ENCODE assay signal across 9 cellular contexts in the genomic region with DNA sequence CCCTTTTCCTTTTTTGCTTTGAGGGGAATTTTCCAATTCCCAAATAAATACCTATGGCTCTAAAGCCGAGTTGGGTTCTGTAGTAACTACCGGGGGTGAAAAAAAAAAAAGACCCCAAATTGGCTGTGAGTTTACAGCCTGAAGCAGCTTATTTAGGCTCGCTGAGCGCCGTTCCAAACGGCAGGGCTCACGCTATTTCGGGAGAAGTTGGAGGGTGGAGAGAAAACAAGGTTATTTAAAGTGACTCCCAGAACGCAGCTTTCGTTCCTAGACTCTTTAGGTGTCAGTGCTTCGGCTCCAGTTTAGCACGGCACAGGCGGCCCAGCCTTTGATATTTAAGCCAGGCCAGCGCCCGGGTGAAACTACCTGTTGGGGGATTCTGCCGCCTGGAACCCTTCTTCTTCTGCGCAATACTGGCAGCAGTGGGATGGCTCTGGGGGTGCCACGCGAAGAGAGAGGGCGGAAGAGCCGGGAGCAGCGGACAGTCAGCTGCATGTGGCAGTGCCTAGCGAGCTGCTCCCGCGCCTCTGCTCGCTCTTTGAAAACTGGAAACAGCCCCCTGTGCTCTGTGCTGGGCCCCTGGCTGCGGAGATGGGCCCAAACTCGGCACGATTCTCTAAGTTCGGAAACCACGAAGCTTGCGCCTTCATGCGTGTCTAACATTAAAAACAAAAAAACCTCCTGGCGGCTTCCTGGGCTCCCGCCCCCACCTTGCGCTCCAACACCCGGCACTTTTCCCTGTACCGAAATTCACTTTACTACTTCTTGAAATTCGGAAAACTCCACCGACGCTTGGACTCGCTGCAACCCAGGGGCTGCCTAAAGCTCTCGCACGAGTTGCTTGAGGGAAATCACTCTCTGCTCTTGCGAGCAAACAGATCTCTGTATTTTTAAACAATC. TPM values are rescaled to one million over a fixed set of nuclear protein-coding genes. Genes with fewer than 3 reads are reported as not detected.
A peak's percentile ranks its signal among the peaks of the same experiment; 100 is the strongest.
DNase-seq lines count a peak whose midpoint lies in the region; ATAC-seq and TF ChIP-seq lines count a peak whose summit lies in the region.
"Had no signal": no experiment of that assay in that cellular context is flagged by ENCODE, and none has a peak within 500 bp of the region (broad histone marks: within the 10 kb centered on the region; RNA-seq: fewer than 3 reads in every experiment).

No MANE protein-coding gene starts in this region.

- ATAC-seq in lower lobe of right lung, result peak in 1 of 2 donors; percentile 21
- ATAC-seq in thoracic aorta (ENCODE audit: insufficient number of reproducible peaks, low FRiP score, low read depth), result no peak
- no peak for ATAC-seq in GM19455 (IDR thresholded peaks at IDR 0.05; ENCODE audit: unreplicated experiment)
- ATAC-seq in GM18502 (IDR thresholded peaks at IDR 0.05; ENCODE audit: poor library complexity, unreplicated experiment), result no peak

- peaks cover 57% of the 10 kb centered on the region for H3K4me1 Mint-ChIP-seq in endothelial cell (ENCODE audit: unreplicated experiment)

- H3K27ac ChIP-seq in lower lobe of right lung (peak overlapping the region; percentile 86), thoracic aorta (peak overlapping the region; percentile 86 to 87)

- DNase-seq in DMS153 treated with DMSO at 0.1 percent for 48 hours (lab: John Stamatoyannopoulos, UW; ENCODE audit: unreplicated experiment) (peak; percentile 48), DMS153 (lab: John Stamatoyannopoulos, UW) (no peak), endothelial cell (ENCODE audit: low spot score) (peak; percentile 34), lower lobe of right lung (no peak), thoracic aorta (ENCODE audit: low spot score) (no peak), germinal center (ENCODE audit: low spot score) (no peak)

- H3K27ac Mint-ChIP-seq in endothelial cell (ENCODE audit: unreplicated experiment), result no peak overlapping the region
- H3K27ac Mint-ChIP-seq: activated naive CD4-positive, alpha-beta T cell treated with anti-CD3 and anti-CD28 coated beads, Interleukin-2, amount 50 U/mL, for 24 hours had no signal

- peaks cover 31% of the 10 kb centered on the region for H3K27me3 Mint-ChIP-seq in endothelial cell (ENCODE audit: unreplicated experiment)

- H3K9me3 ChIP-seq in lower lobe of right lung (no peaks in the 10 kb centered on the region), thoracic aorta (no peaks in the 10 kb centered on the region)

- intact Hi-C loops in lower lobe of right lung (cut with DNase I), result no loop called here

- H3K36me3 Mint-ChIP-seq in endothelial cell (ENCODE audit: low read depth, unreplicated experiment), result peaks cover 9% of the 10 kb centered on the region
- H3K36me3 Mint-ChIP-seq: activated naive CD4-positive, alpha-beta T cell treated with anti-CD3 and anti-CD28 coated beads, Interleukin-2, amount 50 U/mL, for 24 hours had no signal

- H3K4me3 Mint-ChIP-seq in endothelial cell (ENCODE audit: unreplicated experiment), result no peak overlapping the region
- H3K4me3 Mint-ChIP-seq: activated naive CD4-positive, alpha-beta T cell treated with anti-CD3 and anti-CD28 coated beads, Interleukin-2, amount 50 U/mL, for 24 hours had no signal

- H3K9me3 Mint-ChIP-seq in endothelial cell (ENCODE audit: unreplicated experiment), result no peaks in the 10 kb centered on the region
- H3K9me3 Mint-ChIP-seq: activated naive CD4-positive, alpha-beta T cell treated with anti-CD3 and anti-CD28 coated beads, Interleukin-2, amount 50 U/mL, for 24 hours had no signal

- peaks cover 61% of the 10 kb centered on the region for H3K27me3 ChIP-seq in lower lobe of right lung (ENCODE audit: low read depth)
- no peaks in the 10 kb centered on the region for H3K27me3 ChIP-seq in thoracic aorta (replicated peaks; ENCODE audit: insufficient read depth)

- peak overlapping the region; percentile 51 for H3K4me3 ChIP-seq in lower lobe of right lung
- peak overlapping the region; percentile 83 for H3K4me3 ChIP-seq in thoracic aorta

- TF ChIP-seq CTCF in endothelial cell (IDR thresholded peaks at IDR 0.05; ENCODE audit: unreplicated experiment), result no peak
- no peak for TF ChIP-seq CTCF in lower lobe of right lung (IDR thresholded peaks at IDR 0.05)
- no peak for TF ChIP-seq CTCF in thoracic aorta (IDR thresholded peaks at IDR 0.05)

- H3K4me1 ChIP-seq in lower lobe of right lung (peaks cover 30% of the 10 kb centered on the region), thoracic aorta (ENCODE audit: control insufficient read depth in 1 of 2, low read depth in 2 of 2) (peaks cover 21 to 55% of the 10 kb centered on the region in 2 donors)

- no peaks in the 10 kb centered on the region for H3K36me3 ChIP-seq in lower lobe of right lung
- no peaks in the 10 kb centered on the region for H3K36me3 ChIP-seq in thoracic aorta

RNA-seq across cellular contexts. Expression of a gene that starts 34.5 kb away (rescaled TPM):
- 120 TPM for total RNA-seq in endothelial cell (ENCODE audit: unreplicated experiment)
- total RNA-seq in lower lobe of right lung, result 97.7 TPM
- 100 to 1,000 TPM in 1 of 2 donors, 10 to 100 TPM in 1; 54.8 to 114 TPM for total RNA-seq in thoracic aorta

Comparison
In these comparisons a context has a peak if more than half of its experiments do, and no peak if none do; other contexts are left out.
1. DNase-seq: peak in DMS153 treated with DMSO at 0.1 percent for 48 hours (single experiment) and endothelial cell (single experiment); none in DMS153 (single experiment), lower lobe of right lung (single experiment), thoracic aorta (single experiment) and germinal center (single experiment).